1 cellular context compared by ENCODE assay signal in genomic region chr5:165161204-165161603, GRCh38.
TF ChIP-seq lines count a peak whose summit lies in the region.

No MANE protein-coding gene starts in this region.

TF ChIP-seq in SK-N-SH, 30 proteins besides CTCF, POLR2A, EP300 and RAD21 (continued from another document):
- TF ChIP-seq REST (IDR thresholded peaks at IDR 0.05; ENCODE audit: low read depth, low read length): no peak
